In genomic region chr17:37293770-37294169, GRCh38 we compare ENCODE assay signal across 15 cellular contexts.
DNase-seq lines count a peak whose midpoint lies in the region; ATAC-seq and TF ChIP-seq lines count a peak whose summit lies in the region.
"Had no signal": no experiment of that assay in that cellular context is flagged by ENCODE, and none has a peak within 500 bp of the region (broad histone marks: within the 10 kb centered on the region; RNA-seq: fewer than 3 reads in every experiment).

No MANE protein-coding gene starts in this region.

- H3K9ac ChIP-seq in OCI-LY1 (ENCODE audit: low read length) = no peak overlapping the region; the same call in 1 of the 2 replicates
- H3K9ac ChIP-seq: BLaER1 had no signal

- no peaks in the 10 kb centered on the region for H3K9me3 Mint-ChIP-seq in GM23338
- H3K9me3 Mint-ChIP-seq: CD4-positive, alpha-beta T cell had no signal

- CTCF ChIA-PET in RWPE1 (lab: Yijun Ruan, JAX) = no interaction called here

- H3K36me3 Mint-ChIP-seq in GM23338 (ENCODE audit: low read depth) = no peaks in the 10 kb centered on the region

- H3K4me1 ChIP-seq in GM23338 (ENCODE audit: insufficient read depth) = peaks cover 14% of the 10 kb centered on the region
- H3K4me1 ChIP-seq in OCI-LY1 (ENCODE audit: insufficient read depth, low read length, severe bottlenecking) = peaks cover 57% of the 10 kb centered on the region
- H3K4me1 ChIP-seq in spleen = peaks cover 0 to 36% (median 15%) of the 10 kb centered on the region in 6 donors

- H3K36me3 ChIP-seq in GM23338 (ENCODE audit: insufficient read depth) (no peaks in the 10 kb centered on the region), OCI-LY1 (ENCODE audit: insufficient read depth, low read length) (no peaks in the 10 kb centered on the region), spleen (no peaks in the 10 kb centered on the region)
- H3K36me3 ChIP-seq: HAP-1 had no signal

- ATAC-seq in GM23338 = no peak
- ATAC-seq: GM12878, K562 had no signal

- no peak for TF ChIP-seq CTCF in GM23338 (conservative IDR thresholded peaks at IDR 0.05; ENCODE audit: low read depth in 2 of 2)
- no peak for TF ChIP-seq CTCF in OCI-LY1 (IDR thresholded peaks at IDR 0.05; ENCODE audit: low read length)
- no peak for TF ChIP-seq CTCF in fibroblast of villous mesenchyme (IDR thresholded peaks at IDR 0.05; ENCODE audit: insufficient read depth, low read depth, low read length)
- TF ChIP-seq CTCF in spleen (IDR thresholded peaks at IDR 0.05 in 8 of 11, conservative IDR thresholded peaks at IDR 0.05 in 3 of 11) = no peak
- TF ChIP-seq CTCF in RWPE1 (conservative IDR thresholded peaks at IDR 0.05; ENCODE audit: low read depth) = no peak

- H3K27me3 ChIP-seq in GM23338 (ENCODE audit: insufficient read depth) = no peaks in the 10 kb centered on the region
- no peaks in the 10 kb centered on the region for H3K27me3 ChIP-seq in OCI-LY1 (ENCODE audit: insufficient read depth, low read length)
- no peaks in the 10 kb centered on the region for H3K27me3 ChIP-seq in spleen (replicated peaks in 1 of 7)
- H3K27me3 ChIP-seq: BLaER1 had no signal

- peaks cover 25% of the 10 kb centered on the region for H3K4me1 Mint-ChIP-seq in GM23338

- intact Hi-C loops in spleen (cut with DNase I; ENCODE audit: low total_unique reads) = no loop called here

- H2AFZ ChIP-seq in GM23338 = no peak overlapping the region
- no peak overlapping the region for H2AFZ ChIP-seq in OCI-LY1 (ENCODE audit: low read length)

- H3K27me3 Mint-ChIP-seq in GM23338 (ENCODE audit: insufficient read depth, low read depth, poor library complexity) = peaks cover 6% of the 10 kb centered on the region
- H3K27me3 Mint-ChIP-seq: CD4-positive, alpha-beta T cell had no signal

- H3K27ac ChIP-seq in GM23338 (ENCODE audit: low read depth) = peak overlapping the region; percentile 82; the same call in 1 of the 2 replicates
- H3K27ac ChIP-seq in OCI-LY1 (ENCODE audit: low read depth, low read length, poor library complexity, severe bottlenecking) = peak overlapping the region; percentile 76
- H3K27ac ChIP-seq in spleen = peak overlapping the region in 7 of 8 donors; percentile 3 to 79 (median 43)
- H3K27ac ChIP-seq in RWPE1 = no peak overlapping the region; the same call in 1 of the 2 replicates
- H3K27ac ChIP-seq: A549, BLaER1 had no signal

- H3K4me3 Mint-ChIP-seq in GM23338 = no peak overlapping the region
- H3K4me3 Mint-ChIP-seq: CD4-positive, alpha-beta T cell had no signal

- peaks cover 97% of the 10 kb centered on the region for H3K79me2 ChIP-seq in GM23338 (replicated peaks; ENCODE audit: insufficient read depth)
- H3K79me2 ChIP-seq in OCI-LY1 (ENCODE audit: insufficient read depth, low read length) = peaks cover 15% of the 10 kb centered on the region

- H3K9me3 ChIP-seq in OCI-LY1 (ENCODE audit: low read length) (no peaks in the 10 kb centered on the region), spleen (no peaks in the 10 kb centered on the region)
- H3K9me3 ChIP-seq: A549, BLaER1, HAP-1 had no signal

- no peak for TF ChIP-seq POLR2A in spleen (IDR thresholded peaks at IDR 0.05)

- DNase-seq in GM23338 (ENCODE audit: low spot score) = no peak
- peak; percentile 40 for DNase-seq in fibroblast of villous mesenchyme (ENCODE audit: low read depth)
- no peak for DNase-seq in spleen
- no peak for DNase-seq in HCEC 1CT
- no peak for DNase-seq in RWPE1 (ENCODE audit: low spot score)
- no peak for DNase-seq in stimulated activated naive CD4-positive, alpha-beta T cell treated with Interleukin-2 at 50 U/mL for 16 hours (lab: John Stamatoyannopoulos, UW)
- DNase-seq: Calu3; CD4-positive, alpha-beta T cell; DMS 273 treated with DMSO at 0.1 percent for 48 hours had no signal

- POLR2A ChIA-PET in RWPE1 (lab: Yijun Ruan, JAX; ENCODE audit: low non-redundant PET) = no interaction called here

- no peak overlapping the region for H3K4me2 ChIP-seq in GM23338
- peak overlapping the region; percentile 53; the same call in 1 of the 2 replicates for H3K4me2 ChIP-seq in OCI-LY1 (ENCODE audit: low read length)
- H3K4me2 ChIP-seq: A549, BLaER1 had no signal

- H3F3A ChIP-seq in GM23338 (replicated peaks; ENCODE audit: low read depth) (no peaks in the 10 kb centered on the region), OCI-LY1 (ENCODE audit: insufficient read depth, low read length) (no peaks in the 10 kb centered on the region)

- H3K9me2 ChIP-seq in GM23338 (ENCODE audit: insufficient read depth) = no peaks in the 10 kb centered on the region
- H3K9me2 ChIP-seq in OCI-LY1 (ENCODE audit: low read depth, low read length) = no peaks in the 10 kb centered on the region

- H4K20me1 ChIP-seq in GM23338 (replicated peaks; ENCODE audit: insufficient read depth) (peaks cover 17% of the 10 kb centered on the region), OCI-LY1 (ENCODE audit: insufficient read depth, low read length) (no peaks in the 10 kb centered on the region)

- no peak overlapping the region for H3K27ac Mint-ChIP-seq in GM23338
- H3K27ac Mint-ChIP-seq: CD4-positive, alpha-beta T cell had no signal

- 88 to 94% (median 91%) methylated on average over 5 of the region's 5 CpGs for WGBS in spleen, 5 donors

- no peak overlapping the region for H3K4me3 ChIP-seq in GM23338
- no peak overlapping the region for H3K4me3 ChIP-seq in OCI-LY1 (ENCODE audit: low read depth, low read length, poor library complexity, severe bottlenecking)
- no peak overlapping the region for H3K4me3 ChIP-seq in fibroblast of villous mesenchyme (ENCODE audit: low read depth, low read length)
- H3K4me3 ChIP-seq in spleen = no peak overlapping the region
- H3K4me3 ChIP-seq: A549, BLaER1, GM12878, HAP-1, K562 had no signal

TF ChIP-seq in GM23338, 12 proteins besides CTCF, POLR2A, EP300 and RAD21 (continues in another document):
- TF ChIP-seq STAT1 (IDR thresholded peaks at IDR 0.05; ENCODE audit: unreplicated experiment) (no peak), EZH2 (IDR thresholded peaks at IDR 0.05; ENCODE audit: low read depth, unreplicated experiment) (no peak), CREB1 (CRISPR knock-in tag; IDR thresholded peaks at IDR 0.05; ENCODE audit: low read depth) (no peak), ZNF331 (CRISPR knock-in tag; IDR thresholded peaks at IDR 0.05; ENCODE audit: low read depth) (no peak), POLR2AphosphoS5 (IDR thresholded peaks at IDR 0.05; ENCODE audit: low read depth) (no peak), ETS1 (IDR thresholded peaks at IDR 0.05) (no peak), REST (IDR thresholded peaks at IDR 0.05; ENCODE audit: unreplicated experiment) (no peak)
